29 cellular contexts compared by ENCODE assay signal in genomic region chr2:233816334-233816733, GRCh38. TPM values are rescaled to one million over a fixed set of nuclear protein-coding genes. Genes with fewer than 3 reads are reported as not detected.
DNase-seq lines count a peak whose midpoint lies in the region; TF ChIP-seq lines count a peak whose summit lies in the region.
"Had no signal": no experiment of that assay in that cellular context is flagged by ENCODE, and none has a peak within 500 bp of the region (broad histone marks: within the 10 kb centered on the region; RNA-seq: fewer than 3 reads in every experiment).

No MANE protein-coding gene starts in this region.

- H3K4me3 ChIP-seq in coronary artery (no peak overlapping the region), skeletal muscle tissue (ENCODE audit: low read length in 3 of 3) (no peak overlapping the region)
- H3K4me3 ChIP-seq: HAP-1, lower lobe of right lung had no signal

- no peak overlapping the region for H3K9ac ChIP-seq in skeletal muscle tissue (ENCODE audit: low read depth in 1 of 3, low read length in 3 of 3)

- TF ChIP-seq CTCF in coronary artery (IDR thresholded peaks at IDR 0.05) = no peak

- H3K4me1 ChIP-seq in skeletal muscle tissue (ENCODE audit: control insufficient read depth in 3 of 3, insufficient read depth in 3 of 3, low read length in 3 of 3) = no peaks in the 10 kb centered on the region
- H3K4me1 ChIP-seq: Caco-2, HAP-1, lower lobe of right lung had no signal

- DNase-seq in NCI-H748 (lab: John Stamatoyannopoulos, UW; ENCODE audit: unreplicated experiment) = peak; percentile 41
- no peak for DNase-seq in NCI-H748 treated with DMSO at 0.1 percent for 48 hours (lab: John Stamatoyannopoulos, UW)
- DNase-seq in NCI-H1694 (lab: John Stamatoyannopoulos, UW) = peak; percentile 67
- DNase-seq in coronary artery (ENCODE audit: low spot score) = peak; percentile 12
- DNase-seq in central memory CD4-positive, alpha-beta T cell = no peak
- no peak for DNase-seq in RPMI8226
- DNase-seq in H4 (ENCODE audit: low spot score) = no peak
- DNase-seq: activated CD4-positive, alpha-beta T cell treated with anti-CD3 and anti-CD28 coated beads, Interleukin-2, amount 50 U/mL, for 48 hours; activated CD4-positive, CD25-positive, alpha-beta regulatory T cell; activated CD8-positive, alpha-beta memory T cell treated with anti-CD3 and anti-CD28 coated beads, Interleukin-2, amount 50 U/mL, for 4 hours; Caco-2; caudate nucleus; DND-41; glutamatergic neuron; lower lobe of right lung; NCI-H1092 treated with DMSO at 0.1 percent for 48 hours; NCI-H510A treated with DMSO at 0.1 percent for 48 hours; small intestine; stimulated activated CD4-positive, alpha-beta T cell treated with anti-CD3 and anti-CD28 coated beads, Interleukin-2, amount 100 ng/mL, for 48 hours; substantia nigra; SW 1271 had no signal

- no peaks in the 10 kb centered on the region for H3K9me3 ChIP-seq in skeletal muscle tissue (ENCODE audit: control insufficient read depth in 3 of 3, low read length in 3 of 3)
- H3K9me3 ChIP-seq: Caco-2, HAP-1, lower lobe of right lung had no signal

- no peaks in the 10 kb centered on the region for H3K36me3 ChIP-seq in skeletal muscle tissue (ENCODE audit: control insufficient read depth in 3 of 3, insufficient read depth in 3 of 3, low read length in 3 of 3)
- H3K36me3 ChIP-seq: HAP-1, lower lobe of right lung had no signal

- peaks cover 0 to 5% (median 3%) of the 10 kb centered on the region in 3 donors for H3K27me3 ChIP-seq in skeletal muscle tissue (ENCODE audit: control insufficient read depth in 3 of 3, insufficient read depth in 3 of 3, low read length in 3 of 3)

- H3K27ac ChIP-seq in coronary artery = no peak overlapping the region
- H3K27ac ChIP-seq in skeletal muscle tissue (ENCODE audit: low read depth, low read length) = peak overlapping the region; percentile 23
- H3K27ac ChIP-seq: lower lobe of right lung, RWPE1 had no signal

RNA-seq across cellular contexts. Expression of gene HJURP, which starts 38.0 kb away (rescaled TPM):
- total RNA-seq in skeletal muscle tissue = 3.1 TPM
- 83.4 and 105 TPM in 2 replicates for total RNA-seq in H4 (2014; rRNA removed; shearing (Covaris generic))

RNA-seq across cellular contexts. Expression of gene MROH2A, which starts 38.2 kb away (rescaled TPM):
- total RNA-seq in skeletal muscle tissue = not detected
- 0.02 TPM in 1 of 2 replicates, not detected in the other for total RNA-seq in H4 (2014; rRNA removed; shearing (Covaris generic))
- total RNA-seq: astrocyte, B cell, Caco-2, kidney epithelial cell, lower lobe of right lung, pulmonary artery endothelial cell had no signal

RNA-seq across cellular contexts. Expression of gene UGT1A1, which starts 56.3 kb away (rescaled TPM):
- total RNA-seq in skeletal muscle tissue = not detected
- total RNA-seq in H4 (2014; rRNA removed; shearing (Covaris generic)) = 0.25 and 0.45 TPM in 2 replicates
- total RNA-seq: A673, astrocyte, B cell, kidney epithelial cell, pulmonary artery endothelial cell had no signal

Comparison
In these comparisons a context has a peak if more than half of its experiments do, and no peak if none do; other contexts are left out.
1. DNase-seq: peak in NCI-H748 (single experiment), NCI-H1694 (single experiment) and coronary artery (single experiment); none in NCI-H748 treated with DMSO at 0.1 percent for 48 hours (single experiment), central memory CD4-positive, alpha-beta T cell (single experiment), RPMI8226 (single experiment) and H4 (single experiment).
2. RNA of gene HJURP, which starts 38.0 kb away (total RNA-seq): 83.4 to 105 TPM in H4; 3.1 TPM in skeletal muscle tissue (single experiment); every median in the first group is over 10 times any median in the second.